ENCODE assay signal across 8 cellular contexts in the genomic region with DNA sequence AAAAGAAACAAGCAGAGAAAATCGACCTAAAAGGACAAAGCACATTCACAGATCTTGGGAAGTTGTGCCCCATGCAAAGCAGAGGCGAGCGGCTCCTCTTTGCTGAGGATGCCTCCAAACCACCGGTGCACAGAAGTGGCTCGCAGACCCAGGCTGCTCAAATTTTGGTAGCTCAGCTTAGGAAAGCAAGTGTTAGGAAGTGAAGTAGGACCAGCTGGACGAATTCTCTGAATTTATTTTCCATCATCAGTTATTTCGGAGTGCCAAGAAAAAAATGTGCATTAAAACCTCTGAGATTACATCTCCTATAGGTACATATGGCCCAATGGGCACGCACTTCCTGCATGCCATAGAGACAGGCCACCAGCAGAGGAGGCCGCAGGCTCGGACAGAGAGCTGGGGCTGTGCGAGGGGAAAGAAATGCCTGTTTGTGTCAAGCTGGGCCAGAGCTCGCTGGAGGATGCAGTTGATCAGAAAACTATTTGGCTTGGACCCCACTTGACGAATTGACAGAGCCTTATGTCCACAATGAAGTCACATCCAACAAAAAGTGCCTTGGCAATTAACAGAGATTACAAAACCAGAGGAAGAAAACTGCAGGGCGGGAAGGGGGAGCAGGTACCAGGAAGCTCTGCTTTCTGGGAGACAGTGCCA.
DNase-seq lines count a peak whose midpoint lies in the region; ATAC-seq and TF ChIP-seq lines count a peak whose summit lies in the region.
"Had no signal": no experiment of that assay in that cellular context is flagged by ENCODE, and none has a peak within 500 bp of the region (broad histone marks: within the 10 kb centered on the region; RNA-seq: fewer than 3 reads in every experiment).

No MANE protein-coding gene starts in this region.

- peak overlapping the region in 1 of 2 donors; percentile 68 for H3K27ac ChIP-seq in coronary artery

- H3K4me1 Mint-ChIP-seq in MCF 10A (ENCODE audit: insufficient read depth, unreplicated experiment), result no peaks in the 10 kb centered on the region

- ATAC-seq in HG03175 (IDR thresholded peaks at IDR 0.05; ENCODE audit: unreplicated experiment), result peak; percentile 63

- CTCF ChIA-PET in MCF 10A (lab: Yijun Ruan, JAX), result interaction anchor here (0.5 to 1.9 kb wide), 23 partner anchors 8 to 1196 kb away, joined by 3 to 8 read pairs (median 3); no protein-coding TSS in a partner anchor

- H3K36me3 Mint-ChIP-seq in MCF 10A (ENCODE audit: insufficient read depth, unreplicated experiment), result no peaks in the 10 kb centered on the region
- H3K36me3 Mint-ChIP-seq: activated naive CD4-positive, alpha-beta T cell treated with anti-CD3 and anti-CD28 coated beads, Interleukin-2, amount 50 U/mL, for 72 hours had no signal

- H3K27me3 Mint-ChIP-seq in MCF 10A (ENCODE audit: insufficient read depth, unreplicated experiment), result no peaks in the 10 kb centered on the region

- H3K9me3 Mint-ChIP-seq in MCF 10A (ENCODE audit: unreplicated experiment), result no peaks in the 10 kb centered on the region
- H3K9me3 Mint-ChIP-seq: activated naive CD4-positive, alpha-beta T cell treated with anti-CD3 and anti-CD28 coated beads, Interleukin-2, amount 50 U/mL, for 72 hours had no signal

- no peak overlapping the region for H3K4me3 Mint-ChIP-seq in MCF 10A (ENCODE audit: unreplicated experiment)

- H3K27ac Mint-ChIP-seq in MCF 10A (ENCODE audit: low read depth, unreplicated experiment), result no peak overlapping the region

- BruUV-seq in MCF 10A (replicated peaks; lab: Mats Ljungman, UMichigan), result no TSS peak

- intact Hi-C loops in MCF 10A (cut with micrococcal nuclease), result loop anchor here (1.0 to 10.0 kb wide), 2 partner anchors 743 to 1056 kb away; no protein-coding TSS in a partner anchor

- no peak overlapping the region for H3K4me3 ChIP-seq in coronary artery

- peak; percentile 82 for TF ChIP-seq CTCF in GM12872 (IDR thresholded peaks at IDR 0.05; ENCODE audit: insufficient read depth, low read depth, low read length)
- TF ChIP-seq CTCF in MCF 10A (IDR thresholded peaks at IDR 0.05; ENCODE audit: unreplicated experiment), result peak; percentile 77
- TF ChIP-seq CTCF in coronary artery (IDR thresholded peaks at IDR 0.05), result no peak

- POLR2A ChIA-PET in MCF 10A (lab: Yijun Ruan, JAX), result no interaction called here

- DNase-seq in SK-N-DZ (ENCODE audit: low spot score), result peak; percentile 52
- peak; percentile 56 for DNase-seq in MCF 10A (ENCODE audit: unreplicated experiment)
- peak; percentile 78 for DNase-seq in iris pigment epithelial cell (ENCODE audit: low read depth)
- DNase-seq in stimulated activated CD4-positive, alpha-beta T cell treated with anti-CD3 and anti-CD28 coated beads, Interleukin-12 subunit alpha, Interleukin-12 subunit beta, amount 100 ng/mL, for 48 hours (ENCODE audit: low read depth in 2 of 3, low spot score in 1 of 3), result peak in 2 of 3 donors; percentile 41 to 70
- DNase-seq in coronary artery (ENCODE audit: low spot score), result no peak
